Comparison of ENCODE assay signal across 8 cellular contexts in the genomic region with DNA sequence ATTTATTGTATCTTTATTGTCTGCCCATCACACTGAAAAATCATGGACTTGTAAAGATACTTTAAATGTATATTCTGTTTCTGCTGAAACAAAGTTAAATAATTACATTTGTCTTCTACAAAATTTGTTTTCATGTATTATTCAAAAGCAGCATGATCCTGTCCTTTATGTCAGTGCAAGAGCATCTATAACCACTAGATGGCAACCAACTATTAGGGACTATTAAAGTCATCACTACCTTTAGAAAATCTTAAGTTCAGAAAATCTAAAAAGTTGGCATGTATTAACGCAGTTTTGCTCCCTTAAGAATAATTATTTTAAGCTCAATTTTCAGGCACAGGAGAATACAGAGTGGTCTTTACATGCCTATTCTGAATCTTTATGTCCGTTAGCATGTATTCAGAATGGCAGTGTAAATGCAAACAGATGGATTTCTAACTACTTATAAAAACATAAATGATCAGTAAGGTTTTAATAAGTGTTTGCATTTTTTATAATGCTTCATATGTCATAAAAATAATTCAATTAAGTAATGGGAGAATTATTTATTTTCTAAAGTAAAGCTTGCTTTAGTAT. TPM values are rescaled to one million over a fixed set of nuclear protein-coding genes. Genes with fewer than 3 reads are reported as not detected.
DNase-seq lines count a peak whose midpoint lies in the region; ATAC-seq, FAIRE-seq and TF ChIP-seq lines count a peak whose summit lies in the region.

No MANE protein-coding gene starts in this region.

- peaks cover 7 to 16% (median 12%) of the 10 kb centered on the region in 3 donors for H3K4me1 Mint-ChIP-seq in naive B cell

- H3K4me2 ChIP-seq in DOHH2 (ENCODE audit: low read length), result no peak overlapping the region

- peaks cover 8% of the 10 kb centered on the region in 2 donors for H3K36me3 Mint-ChIP-seq in naive B cell

- peaks cover 28% of the 10 kb centered on the region for H3K36me3 ChIP-seq in DOHH2 (ENCODE audit: control insufficient read depth, low read length)
- H3K36me3 ChIP-seq in Panc1 (ENCODE audit: control insufficient read depth, insufficient read depth, low read length), result no peaks in the 10 kb centered on the region; the same call in 1 of the 2 replicates

- POLR2A ChIA-PET in Panc1 (lab: Charles Lee), result no interaction called here

- H3K9me3 ChIP-seq in DOHH2 (ENCODE audit: control insufficient read depth, insufficient read depth, low read length) (no peaks in the 10 kb centered on the region), Panc1 (ENCODE audit: control insufficient read depth, insufficient read depth, low read depth, low read length) (no peaks in the 10 kb centered on the region)

- no peak overlapping the region for H3K4me3 Mint-ChIP-seq in naive B cell

- in situ Hi-C loops in Panc1 (cut with HindIII; ENCODE audit: low pct_unique_long_range_greater_than_20kb, low sequenced_read_pairs), result no loop called here

- H3K79me2 ChIP-seq in DOHH2 (ENCODE audit: control insufficient read depth, low read length), result peaks cover 50% of the 10 kb centered on the region

- peak; percentile 94 for FAIRE-seq in endometrium (lab: Jason Lieb, UNC)

- H3K4me3 ChIP-seq in DOHH2 (ENCODE audit: low read length) (no peak overlapping the region), Panc1 (ENCODE audit: low read depth in 2 of 2, low read length in 2 of 2) (no peak overlapping the region)

- H3K27me3 Mint-ChIP-seq in naive B cell, result no peaks in the 10 kb centered on the region

- TF ChIP-seq CTCF in DOHH2 (IDR thresholded peaks at IDR 0.05; ENCODE audit: low read depth, low read length, poor library complexity, severe bottlenecking) (peak; percentile 72), Panc1 (IDR thresholded peaks at IDR 0.05) (peak; percentile 78; the same call in 1 of the 2 replicates)

- H3F3A ChIP-seq in DOHH2 (ENCODE audit: control insufficient read depth, insufficient read depth), result peaks cover 9% of the 10 kb centered on the region

- ATAC-seq in GM19467 (IDR thresholded peaks at IDR 0.05; ENCODE audit: unreplicated experiment), result peak; percentile 84
- ATAC-seq in HG03460 (IDR thresholded peaks at IDR 0.05; ENCODE audit: unreplicated experiment), result peak; percentile 78
- ATAC-seq in Panc1, result peak; percentile 70; the same call in 1 of the 2 replicates
- peak; percentile 68 for ATAC-seq in naive B cell (ENCODE audit: low read depth in 2 of 2)
- no peak for ATAC-seq in GM19324 (IDR thresholded peaks at IDR 0.05; ENCODE audit: low FRiP score, unreplicated experiment)

- CTCF ChIA-PET in Panc1 (lab: Charles Lee), result interaction anchor here (1.0 to 1.7 kb wide), 2 partner anchors 12 to 280 kb away, joined by 4 to 7 read pairs; no protein-coding TSS in a partner anchor

- H3K9me2 ChIP-seq in DOHH2 (replicated peaks; ENCODE audit: control insufficient read depth, low read length), result no peaks in the 10 kb centered on the region

- H3K27ac ChIP-seq in DOHH2 (ENCODE audit: low read depth, low read length), result no peak overlapping the region
- no peak overlapping the region for H3K27ac ChIP-seq in Panc1 (ENCODE audit: low read length)

- no TSS peak for BruUV-seq in Panc1 (replicated peaks; lab: Mats Ljungman, UMichigan)

- H4K20me1 ChIP-seq in DOHH2 (ENCODE audit: control insufficient read depth, insufficient read depth, low read depth, low read length), result no peaks in the 10 kb centered on the region

- no peaks in the 10 kb centered on the region for H3K9me3 Mint-ChIP-seq in naive B cell

- DNase-seq in Panc1 (ENCODE audit: low read depth, low spot score) (no peak), naive B cell (peak; percentile 29), cortex of kidney (lab: John Stamatoyannopoulos, UW) (no peak)

- intact Hi-C loops in Panc1 (cut with micrococcal nuclease; ENCODE audit: unreplicated experiment), result no loop called here

- no peak overlapping the region for H3K27ac Mint-ChIP-seq in naive B cell

- no peaks in the 10 kb centered on the region for H3K27me3 ChIP-seq in DOHH2 (ENCODE audit: control insufficient read depth, low read length)
- H3K27me3 ChIP-seq in Panc1 (ENCODE audit: control insufficient read depth, insufficient read depth, low read length), result no peaks in the 10 kb centered on the region

- H3K4me1 ChIP-seq in DOHH2 (ENCODE audit: control insufficient read depth, low read length) (no peaks in the 10 kb centered on the region), Panc1 (ENCODE audit: control insufficient read depth, insufficient read depth, low read length) (peaks cover 13% of the 10 kb centered on the region; the same call in 1 of the 2 replicates)

RNA-seq across cellular contexts. Expression of a gene that starts 17.8 kb away (rescaled TPM):
- 130 TPM for total RNA-seq in Panc1 (2021; ENCODE audit: unreplicated experiment)
- polyA plus RNA-seq in Panc1 (2012; ENCODE audit: insufficient read length), result 43.5 TPM
- 10 to 100 TPM; 33.5 to 45.1 (median 41.8) TPM for polyA plus RNA-seq in naive B cell (ENCODE audit: low read depth in 6 of 6)

RNA-seq across cellular contexts. Expression of a gene that starts 23.2 kb away (rescaled TPM):
- 707 TPM for total RNA-seq in Panc1 (2021; ENCODE audit: unreplicated experiment)
- 412 TPM for polyA plus RNA-seq in Panc1 (2012; ENCODE audit: insufficient read length)
- 1,000 to 10,000 TPM in 1 of 6 donors, 100 to 1,000 TPM in 5; 776 to 1,084 (median 861) TPM for polyA plus RNA-seq in naive B cell (ENCODE audit: low read depth in 6 of 6)
